ENCODE assay signal across 9 cellular contexts in the genomic region with DNA sequence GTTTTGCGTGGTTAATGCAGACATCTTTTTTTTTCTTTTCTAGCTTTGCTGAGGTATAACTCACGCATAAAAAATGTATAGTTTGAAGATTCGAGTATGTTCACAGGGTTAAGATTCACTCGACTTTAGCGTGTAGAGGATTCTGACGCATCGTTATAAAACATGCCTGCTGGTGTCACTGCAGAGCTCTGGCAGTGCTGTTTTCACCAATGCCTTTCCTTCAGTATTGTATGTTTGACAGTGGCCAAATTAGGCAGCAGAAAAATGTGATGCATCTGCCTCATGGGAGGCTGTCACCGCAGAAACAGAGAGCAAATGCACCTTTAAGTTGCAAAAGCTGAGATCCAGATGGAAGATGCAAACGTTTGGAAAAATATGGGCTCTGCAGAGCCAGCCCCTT. TPM values are rescaled to one million over a fixed set of nuclear protein-coding genes. Genes with fewer than 3 reads are reported as not detected.
DNase-seq lines count a peak whose midpoint lies in the region; ATAC-seq and TF ChIP-seq lines count a peak whose summit lies in the region.
"Had no signal": no experiment of that assay in that cellular context is flagged by ENCODE, and none has a peak within 500 bp of the region (broad histone marks: within the 10 kb centered on the region; RNA-seq: fewer than 3 reads in every experiment).

No MANE protein-coding gene starts in this region.

- CTCF ChIA-PET in CD4-positive, alpha-beta memory T cell (lab: Charles Lee; ENCODE audit: partially characterized antibody) = interaction anchor here (1.1 to 5.1 kb wide), 6 partner anchors 9 to 267 kb away, joined by 3 to 45 read pairs (median 6); no protein-coding TSS in a partner anchor

- no peak overlapping the region for H3K27ac ChIP-seq in CD4-positive, alpha-beta memory T cell (ENCODE audit: low read depth, low read length)

- ATAC-seq in stimulated activated naive CD8-positive, alpha-beta T cell treated with anti-CD3 and anti-CD28 coated beads, Interleukin-15, amount 100 ng/mL, for 72 hours = peak; percentile 80
- no peak for ATAC-seq in GM19397 (IDR thresholded peaks at IDR 0.05; ENCODE audit: unreplicated experiment)

- TF ChIP-seq CTCF in foreskin fibroblast (IDR thresholded peaks at IDR 0.05; ENCODE audit: low read depth, low read length) = peak; percentile 52

- peaks cover 14 to 20% of the 10 kb centered on the region in 2 donors for H3K27me3 Mint-ChIP-seq in CD4-positive, alpha-beta memory T cell
- peaks cover 9% of the 10 kb centered on the region for H3K27me3 Mint-ChIP-seq in stimulated activated naive CD8-positive, alpha-beta T cell treated with anti-CD3 and anti-CD28 coated beads, Interleukin-15, amount 100 ng/mL, for 72 hours

- H3K27me3 ChIP-seq in CD4-positive, alpha-beta memory T cell (ENCODE audit: insufficient read depth, low read length) = no peaks in the 10 kb centered on the region

- no peaks in the 10 kb centered on the region for H3K9me3 ChIP-seq in CD4-positive, alpha-beta memory T cell (ENCODE audit: control insufficient read depth in 1 of 2, low read length in 2 of 2)

- DNase-seq in CD4-positive, alpha-beta memory T cell = peak in 4 of 5 donors; percentile 8 to 28 (median 14)
- DNase-seq in HT-29 (ENCODE audit: low spot score) = peak; percentile 30
- DNase-seq in UCSD-AML1 (lab: John Stamatoyannopoulos, UW; ENCODE audit: unreplicated experiment) = peak; percentile 42
- DNase-seq in foreskin fibroblast = peak in 1 of 2 donors; percentile 50
- peak; percentile 21 to 24 for DNase-seq in stimulated activated naive CD8-positive, alpha-beta T cell treated with anti-CD3 and anti-CD28 coated beads, Interleukin-15, amount 100 ng/mL, for 72 hours
- no peak for DNase-seq in LoVo (ENCODE audit: low spot score)
- no peak for DNase-seq in epidermal melanocyte (ENCODE audit: insufficient read length, low spot score)

- no peaks in the 10 kb centered on the region for H3K36me3 Mint-ChIP-seq in CD4-positive, alpha-beta memory T cell
- H3K36me3 Mint-ChIP-seq: IgD-negative memory B cell had no signal

- H3K36me3 ChIP-seq in CD4-positive, alpha-beta memory T cell (ENCODE audit: insufficient read depth, low read length) = no peaks in the 10 kb centered on the region

- intact Hi-C loops in CD4-positive, alpha-beta memory T cell (cut with micrococcal nuclease) = loop anchor here (1.0 kb wide), 1 partner anchor 225 kb away; no protein-coding TSS in a partner anchor

- POLR2A ChIA-PET in CD4-positive, alpha-beta memory T cell (lab: Charles Lee; ENCODE audit: partially characterized antibody) = no interaction called here

- no peak overlapping the region for H3K27ac Mint-ChIP-seq in CD4-positive, alpha-beta memory T cell
- no peak overlapping the region for H3K27ac Mint-ChIP-seq in stimulated activated naive CD8-positive, alpha-beta T cell treated with anti-CD3 and anti-CD28 coated beads, Interleukin-15, amount 100 ng/mL, for 72 hours
- H3K27ac Mint-ChIP-seq: IgD-negative memory B cell had no signal

- H3K4me1 ChIP-seq in CD4-positive, alpha-beta memory T cell (ENCODE audit: insufficient read depth, low read length) = no peaks in the 10 kb centered on the region

- no peak overlapping the region for H3K4me3 Mint-ChIP-seq in CD4-positive, alpha-beta memory T cell
- H3K4me3 Mint-ChIP-seq in stimulated activated naive CD8-positive, alpha-beta T cell treated with anti-CD3 and anti-CD28 coated beads, Interleukin-15, amount 100 ng/mL, for 72 hours = no peak overlapping the region
- H3K4me3 Mint-ChIP-seq: IgD-negative memory B cell had no signal

- H3K4me3 ChIP-seq in CD4-positive, alpha-beta memory T cell (ENCODE audit: low read length in 2 of 2) = no peak overlapping the region
- no peak overlapping the region for H3K4me3 ChIP-seq in foreskin fibroblast (ENCODE audit: low read depth in 1 of 2, low read length in 2 of 2)

- H3K4me1 Mint-ChIP-seq in CD4-positive, alpha-beta memory T cell = peaks cover 0 to 2% (median 0%) of the 10 kb centered on the region in 4 donors
- no peaks in the 10 kb centered on the region for H3K4me1 Mint-ChIP-seq in stimulated activated naive CD8-positive, alpha-beta T cell treated with anti-CD3 and anti-CD28 coated beads, Interleukin-15, amount 100 ng/mL, for 72 hours
- H3K4me1 Mint-ChIP-seq: IgD-negative memory B cell had no signal

- H3K9me3 Mint-ChIP-seq in CD4-positive, alpha-beta memory T cell = peaks cover 0 to 6% (median 3%) of the 10 kb centered on the region in 8 donors
- peaks cover 10 to 14% of the 10 kb centered on the region in 2 donors for H3K9me3 Mint-ChIP-seq in stimulated activated naive CD8-positive, alpha-beta T cell treated with anti-CD3 and anti-CD28 coated beads, Interleukin-15, amount 100 ng/mL, for 72 hours

RNA-seq across cellular contexts. Expression of a gene that starts 18.0 kb away (rescaled TPM):
- total RNA-seq in CD4-positive, alpha-beta memory T cell = not detected
- polyA plus RNA-seq in CD4-positive, alpha-beta memory T cell = not detected
- total RNA-seq in HT-29 (2014; rRNA removed; shearing (Covaris generic)) = not detected in 2 replicates

RNA-seq across cellular contexts. Expression of a gene that starts 42.6 kb away (rescaled TPM):
- 10 to 100 TPM; 57.5 to 65.8 TPM for total RNA-seq in CD4-positive, alpha-beta memory T cell
- 100 to 1,000 TPM in 1 of 2 donors, 10 to 100 TPM in 1; 77.3 to 105 TPM for polyA plus RNA-seq in CD4-positive, alpha-beta memory T cell
- 38.6 and 39.9 TPM in 2 replicates for total RNA-seq in HT-29 (2014; rRNA removed; shearing (Covaris generic))

RNA-seq across cellular contexts. Expression of a gene that starts 48.3 kb away (rescaled TPM):
- under 1 TPM in 1 of 2 experiments, not detected in 1; 0.17 TPM for total RNA-seq in CD4-positive, alpha-beta memory T cell
- under 1 TPM in 1 of 2 donors, not detected in 1; 0.11 TPM for polyA plus RNA-seq in CD4-positive, alpha-beta memory T cell
- total RNA-seq in HT-29 (2014; rRNA removed; shearing (Covaris generic)) = not detected in 2 replicates
- polyA plus RNA-seq: IgD-negative memory B cell had no signal

Comparison
In these comparisons a context has a peak if more than half of its experiments do, and no peak if none do; other contexts are left out.
1. DNase-seq: peak in CD4-positive, alpha-beta memory T cell (4 of 5), HT-29 (single experiment), UCSD-AML1 (single experiment) and stimulated activated naive CD8-positive, alpha-beta T cell treated with anti-CD3 and anti-CD28 coated beads, Interleukin-15, amount 100 ng/mL, for 72 hours (2 of 2); none in LoVo (single experiment) and epidermal melanocyte (single experiment).